Comparison of ENCODE assay signal across 8 cellular contexts in the genomic region with DNA sequence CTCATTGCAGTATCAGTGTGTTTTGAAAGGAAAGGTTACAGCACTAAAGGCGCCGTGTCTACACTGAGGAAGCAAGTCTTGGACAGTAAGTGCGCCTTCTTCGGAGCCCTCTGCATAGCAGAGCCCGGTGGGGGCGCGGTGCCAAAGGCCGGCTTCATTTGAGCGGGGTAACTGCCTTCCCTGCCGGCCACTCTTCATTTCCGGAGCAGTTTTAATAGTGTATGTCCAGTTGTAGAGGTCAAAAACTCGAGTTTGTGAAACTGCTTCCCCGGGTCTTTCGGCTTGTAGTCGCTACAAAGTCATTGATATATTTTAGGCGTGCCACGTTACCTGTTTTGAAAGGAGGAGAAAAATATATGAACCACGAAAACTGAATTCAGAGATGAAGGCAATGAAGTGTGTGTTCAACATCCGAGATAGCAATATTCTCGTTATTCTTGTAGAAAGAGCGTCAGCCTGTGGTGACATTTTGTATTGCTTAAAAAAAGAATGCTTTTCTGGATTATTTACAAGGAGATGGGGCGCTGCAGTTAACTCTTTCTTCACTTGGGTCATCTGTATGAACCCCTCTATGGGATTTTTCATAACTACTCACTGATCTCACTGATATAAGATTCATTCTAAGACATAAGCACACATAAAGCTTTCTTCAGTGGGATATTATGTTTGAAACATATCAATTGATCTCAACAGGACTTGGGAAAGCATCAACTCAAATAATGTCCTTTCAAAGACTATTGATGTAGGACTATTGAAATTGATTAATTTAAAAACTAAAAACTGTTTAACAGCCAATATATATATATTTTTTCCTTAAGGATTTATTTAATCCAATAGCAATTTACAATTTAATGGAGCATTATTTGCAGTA. TPM values are rescaled to one million over a fixed set of nuclear protein-coding genes. Genes with fewer than 3 reads are reported as not detected.
DNase-seq lines count a peak whose midpoint lies in the region; ATAC-seq and TF ChIP-seq lines count a peak whose summit lies in the region.

No MANE protein-coding gene starts in this region.

- DNase-seq in EH (ENCODE audit: low read depth) (peak; percentile 82), RWPE2 (ENCODE audit: low spot score) (peak; percentile 66), heart left ventricle (peak; percentile 36 to 76 (median 61)), ovary (peak; percentile 79 to 87 (median 81)), cerebellar nuclear complex (lab: John Stamatoyannopoulos, UW) (no peak)
- DNase-seq in activated naive CD8-positive, alpha-beta T cell treated with anti-CD3 and anti-CD28 coated beads, Interleukin-2, amount 10 ng/mL, durations not matched to agents 7 days and 5 days = peak; percentile 63

- H3K36me3 Mint-ChIP-seq in activated naive CD8-positive, alpha-beta T cell treated with anti-CD3 and anti-CD28 coated beads, Interleukin-2, amount 10 ng/mL, durations not matched to agents 7 days and 5 days = no peaks in the 10 kb centered on the region

- peak overlapping the region; percentile 23; the same call in 1 of the 2 replicates for H3K9ac ChIP-seq in KMS-11

- TF ChIP-seq POLR2A in heart left ventricle (IDR thresholded peaks at IDR 0.05) = no peak
- no peak for TF ChIP-seq POLR2A in ovary (IDR thresholded peaks at IDR 0.05)

- intact Hi-C loops in heart left ventricle (cut with DNase I) = loop anchor here in 7 of 10 donors (2.0 to 10.0 kb wide), 5 partner anchors 149 to 1097 kb away; no protein-coding TSS in a partner anchor
- intact Hi-C loops in ovary (cut with DNase I) = loop anchor here in 1 of 4 donors (10.0 kb wide), 1 partner anchor 795 kb away; no protein-coding TSS in a partner anchor

- H4K20me1 ChIP-seq in KMS-11 (ENCODE audit: insufficient read depth) = no peaks in the 10 kb centered on the region

- H3K4me3 ChIP-seq in KMS-11 (IDR thresholded peaks at IDR 0.05; ENCODE audit: insufficient read depth, low read depth, low read length) = peak overlapping the region; percentile 72
- H3K4me3 ChIP-seq in RWPE2 (ENCODE audit: severe bottlenecking) = peak overlapping the region; percentile 65
- H3K4me3 ChIP-seq in heart left ventricle = peak overlapping the region; percentile 33 to 72 (median 62)
- H3K4me3 ChIP-seq in ovary = peak overlapping the region; percentile 67

- no peaks in the 10 kb centered on the region for H3K9me3 ChIP-seq in RWPE2 (ENCODE audit: severe bottlenecking)
- no peaks in the 10 kb centered on the region for H3K9me3 ChIP-seq in heart left ventricle
- no peaks in the 10 kb centered on the region for H3K9me3 ChIP-seq in ovary

- peak; percentile 52 for TF ChIP-seq CTCF in KMS-11 (conservative IDR thresholded peaks at IDR 0.05; ENCODE audit: low read depth, low read length)
- TF ChIP-seq CTCF in RWPE2 (IDR thresholded peaks at IDR 0.05; ENCODE audit: poor library complexity, severe bottlenecking) = peak; percentile 86
- peak; percentile 21 to 65 (median 51) for TF ChIP-seq CTCF in heart left ventricle (IDR thresholded peaks at IDR 0.05)
- peak; percentile 48 to 59 (median 50) for TF ChIP-seq CTCF in ovary (IDR thresholded peaks at IDR 0.05)

- peak overlapping the region; percentile 82 for H3K4me2 ChIP-seq in KMS-11

- no peak for TF ChIP-seq EP300 in ovary (IDR thresholded peaks at IDR 0.05)

- no peaks in the 10 kb centered on the region for H3K36me3 ChIP-seq in KMS-11 (ENCODE audit: insufficient read depth)
- peaks cover 20% of the 10 kb centered on the region for H3K36me3 ChIP-seq in RWPE2 (ENCODE audit: low read depth)
- no peaks in the 10 kb centered on the region for H3K36me3 ChIP-seq in heart left ventricle
- H3K36me3 ChIP-seq in ovary = no peaks in the 10 kb centered on the region

- H3K27me3 ChIP-seq in KMS-11 (ENCODE audit: insufficient read depth, low read depth) (peaks cover 5% of the 10 kb centered on the region; the same call in 1 of the 2 replicates), RWPE2 (ENCODE audit: insufficient read depth, poor library complexity, severe bottlenecking) (no peaks in the 10 kb centered on the region), heart left ventricle (no peaks in the 10 kb centered on the region), ovary (no peaks in the 10 kb centered on the region)

- H2AFZ ChIP-seq in KMS-11 (ENCODE audit: low read depth) = peak overlapping the region; percentile 89

- peak overlapping the region; percentile 88 for H3K4me3 Mint-ChIP-seq in activated naive CD8-positive, alpha-beta T cell treated with anti-CD3 and anti-CD28 coated beads, Interleukin-2, amount 10 ng/mL, durations not matched to agents 7 days and 5 days

- POLR2A ChIA-PET in activated naive CD8-positive, alpha-beta T cell treated with anti-CD3 and anti-CD28 coated beads, Interleukin-2, amount 10 ng/mL, durations not matched to agents 7 days and 5 days (lab: Charles Lee) = no interaction called here

- no peaks in the 10 kb centered on the region for H3K9me3 Mint-ChIP-seq in activated naive CD8-positive, alpha-beta T cell treated with anti-CD3 and anti-CD28 coated beads, Interleukin-2, amount 10 ng/mL, durations not matched to agents 7 days and 5 days

- no peak overlapping the region for H3K27ac ChIP-seq in KMS-11
- peak overlapping the region; percentile 98 for H3K27ac ChIP-seq in RWPE2 (ENCODE audit: poor library complexity, severe bottlenecking)
- peak overlapping the region in 8 of 12 donors; percentile 3 to 73 (median 34) for H3K27ac ChIP-seq in heart left ventricle
- peak overlapping the region in 1 of 2 donors; percentile 71 for H3K27ac ChIP-seq in ovary

- peaks cover 17% of the 10 kb centered on the region for H3K27me3 Mint-ChIP-seq in activated naive CD8-positive, alpha-beta T cell treated with anti-CD3 and anti-CD28 coated beads, Interleukin-2, amount 10 ng/mL, durations not matched to agents 7 days and 5 days

- no peaks in the 10 kb centered on the region for H3K79me2 ChIP-seq in KMS-11 (ENCODE audit: insufficient read depth, low read depth)

- WGBS in heart left ventricle, 4 donors = 0 to 1% (median 1%) methylated on average over 21 to 22 of the region's 22 CpGs
- 0% methylated on average over 22 of the region's 22 CpGs for WGBS in ovary, 3 donors

- H3K4me1 ChIP-seq in KMS-11 (ENCODE audit: low read depth, poor library complexity, severe bottlenecking) = peaks cover 9% of the 10 kb centered on the region
- peaks cover 46% of the 10 kb centered on the region for H3K4me1 ChIP-seq in RWPE2 (ENCODE audit: insufficient read depth, poor library complexity, severe bottlenecking)
- H3K4me1 ChIP-seq in heart left ventricle = peaks cover 0 to 43% (median 21%) of the 10 kb centered on the region in 12 donors
- H3K4me1 ChIP-seq in ovary (ENCODE audit: insufficient read depth) = no peaks in the 10 kb centered on the region

- peaks cover 30% of the 10 kb centered on the region for H3K4me1 Mint-ChIP-seq in activated naive CD8-positive, alpha-beta T cell treated with anti-CD3 and anti-CD28 coated beads, Interleukin-2, amount 10 ng/mL, durations not matched to agents 7 days and 5 days

- ATAC-seq in GM21737 (IDR thresholded peaks at IDR 0.05; ENCODE audit: unreplicated experiment) = peak; percentile 16
- ATAC-seq in RWPE2 (ENCODE audit: low read depth) = 0 out of 3 replicates have a peak, but pooled peaks have one; percentile 3
- peak; percentile 14 for ATAC-seq in activated naive CD8-positive, alpha-beta T cell treated with anti-CD3 and anti-CD28 coated beads, Interleukin-2, amount 10 ng/mL, durations not matched to agents 7 days and 5 days (ENCODE audit: low read depth)
- ATAC-seq in heart left ventricle = peak in 3 of 4 donors; percentile 28 to 37 (median 31)

- H3K27ac Mint-ChIP-seq in activated naive CD8-positive, alpha-beta T cell treated with anti-CD3 and anti-CD28 coated beads, Interleukin-2, amount 10 ng/mL, durations not matched to agents 7 days and 5 days = peak overlapping the region; percentile 94

RNA-seq across cellular contexts. Expression of a gene that starts 3.0 kb away (rescaled TPM):
- total RNA-seq in activated naive CD8-positive, alpha-beta T cell treated with anti-CD3 and anti-CD28 coated beads, Interleukin-2, amount 10 ng/mL, durations not matched to agents 7 days and 5 days = 1 to 10 TPM; 8.1 to 8.2 TPM
- total RNA-seq in heart left ventricle = 10 to 100 TPM in 2 of 9 donors, 1 to 10 TPM in 7; 2.3 to 19.9 (median 5.5) TPM
- polyA plus RNA-seq in heart left ventricle = 1 to 10 TPM in 1 of 2 donors, under 1 TPM in 1; 0.91 to 5.8 TPM
- total RNA-seq in ovary = 10 to 100 TPM; 25.0 to 91.1 (median 52.1) TPM
- 100 to 1,000 TPM in 1 of 2 donors, 10 to 100 TPM in 1; 30.2 to 279 TPM for polyA plus RNA-seq in ovary

Comparison
In these comparisons a context has a peak if more than half of its experiments do, and no peak if none do; other contexts are left out.
1. DNase-seq: peak in EH (single experiment), RWPE2 (single experiment), activated naive CD8-positive, alpha-beta T cell treated with anti-CD3 and anti-CD28 coated beads, Interleukin-2, amount 10 ng/mL, durations not matched to agents 7 days and 5 days (single experiment), heart left ventricle (5 of 5) and ovary (5 of 5); none in cerebellar nuclear complex (0 of 2).
2. Peak in every context shown above with its lines, with median percentiles within 50 percentile points of each other: ATAC-seq, H3K4me3 ChIP-seq and CTCF ChIP-seq.